ENCODE assay signal across 1 cellular context in the genomic region with DNA sequence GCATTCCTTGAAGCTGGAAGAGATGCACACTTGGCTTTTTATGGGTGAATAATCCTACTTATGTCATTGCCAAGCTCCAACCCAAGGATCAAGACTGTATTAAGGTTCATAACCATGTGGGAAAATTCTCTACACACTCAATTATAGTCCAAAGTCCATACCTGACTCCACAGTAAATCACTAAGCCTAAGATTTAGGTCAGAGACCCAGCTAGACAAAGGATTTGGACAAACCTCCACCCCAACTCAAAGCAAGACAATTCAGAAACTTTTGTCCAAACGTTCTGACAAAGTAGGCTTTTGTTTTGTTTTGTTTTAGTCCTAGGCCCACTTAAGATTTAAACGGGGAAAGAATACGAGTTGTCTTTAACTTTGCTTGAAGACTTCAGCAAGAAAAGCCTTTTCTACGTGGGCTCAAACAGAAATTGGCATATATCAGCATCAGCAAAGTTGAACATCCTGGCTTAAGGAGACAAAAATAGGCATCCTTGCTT.
TF ChIP-seq lines count a peak whose summit lies in the region.

No MANE protein-coding gene starts in this region.

TF ChIP-seq in WTC11, 78 proteins besides CTCF, POLR2A, EP300 and RAD21 (continued from another document):
- TF ChIP-seq, protein P1, sequence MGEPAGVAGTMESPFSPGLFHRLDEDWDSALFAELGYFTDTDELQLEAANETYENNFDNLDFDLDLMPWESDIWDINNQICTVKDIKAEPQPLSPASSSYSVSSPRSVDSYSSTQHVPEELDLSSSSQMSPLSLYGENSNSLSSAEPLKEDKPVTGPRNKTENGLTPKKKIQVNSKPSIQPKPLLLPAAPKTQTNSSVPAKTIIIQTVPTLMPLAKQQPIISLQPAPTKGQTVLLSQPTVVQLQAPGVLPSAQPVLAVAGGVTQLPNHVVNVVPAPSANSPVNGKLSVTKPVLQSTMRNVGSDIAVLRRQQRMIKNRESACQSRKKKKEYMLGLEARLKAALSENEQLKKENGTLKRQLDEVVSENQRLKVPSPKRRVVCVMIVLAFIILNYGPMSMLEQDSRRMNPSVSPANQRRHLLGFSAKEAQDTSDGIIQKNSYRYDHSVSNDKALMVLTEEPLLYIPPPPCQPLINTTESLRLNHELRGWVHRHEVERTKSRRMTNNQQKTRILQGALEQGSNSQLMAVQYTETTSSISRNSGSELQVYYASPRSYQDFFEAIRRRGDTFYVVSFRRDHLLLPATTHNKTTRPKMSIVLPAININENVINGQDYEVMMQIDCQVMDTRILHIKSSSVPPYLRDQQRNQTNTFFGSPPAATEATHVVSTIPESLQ (CRISPR knock-in tag; IDR thresholded peaks at IDR 0.05) = no peak
- TF ChIP-seq TCF7 (CRISPR knock-in tag; IDR thresholded peaks at IDR 0.05; ENCODE audit: low read depth) = no peak
- no peak for TF ChIP-seq CREB1 (CRISPR knock-in tag; IDR thresholded peaks at IDR 0.05)
- TF ChIP-seq MAX (CRISPR knock-in tag; IDR thresholded peaks at IDR 0.05) = no peak
- TF ChIP-seq SMAD3 (CRISPR knock-in tag; IDR thresholded peaks at IDR 0.05; ENCODE audit: borderline replicate concordance) = no peak
- no peak for TF ChIP-seq JUN (CRISPR knock-in tag; IDR thresholded peaks at IDR 0.05)
- TF ChIP-seq NFYB (CRISPR knock-in tag; conservative IDR thresholded peaks at IDR 0.05; ENCODE audit: low read depth) = no peak
- no peak for TF ChIP-seq ETV6 (CRISPR knock-in tag; IDR thresholded peaks at IDR 0.05)
- TF ChIP-seq NR1H2 (CRISPR knock-in tag; IDR thresholded peaks at IDR 0.05) = no peak
- TF ChIP-seq ZNF281 (CRISPR knock-in tag; IDR thresholded peaks at IDR 0.05) = no peak
